In genomic region chr12:124494751-124495129, GRCh38 we compare ENCODE assay signal across 1 cellular context.
TF ChIP-seq lines count a peak whose summit lies in the region.

No MANE protein-coding gene starts in this region.

TF ChIP-seq in GM12878, 131 proteins besides CTCF, POLR2A, EP300 and RAD21:
- TF ChIP-seq PAX5 (IDR thresholded peaks at IDR 0.05; ENCODE audit: borderline replicate concordance, low read depth, low read length), result no peak
- no peak for TF ChIP-seq RCOR1 (conservative IDR thresholded peaks at IDR 0.05; ENCODE audit: low read depth, low read length)
- TF ChIP-seq, protein P1, sequence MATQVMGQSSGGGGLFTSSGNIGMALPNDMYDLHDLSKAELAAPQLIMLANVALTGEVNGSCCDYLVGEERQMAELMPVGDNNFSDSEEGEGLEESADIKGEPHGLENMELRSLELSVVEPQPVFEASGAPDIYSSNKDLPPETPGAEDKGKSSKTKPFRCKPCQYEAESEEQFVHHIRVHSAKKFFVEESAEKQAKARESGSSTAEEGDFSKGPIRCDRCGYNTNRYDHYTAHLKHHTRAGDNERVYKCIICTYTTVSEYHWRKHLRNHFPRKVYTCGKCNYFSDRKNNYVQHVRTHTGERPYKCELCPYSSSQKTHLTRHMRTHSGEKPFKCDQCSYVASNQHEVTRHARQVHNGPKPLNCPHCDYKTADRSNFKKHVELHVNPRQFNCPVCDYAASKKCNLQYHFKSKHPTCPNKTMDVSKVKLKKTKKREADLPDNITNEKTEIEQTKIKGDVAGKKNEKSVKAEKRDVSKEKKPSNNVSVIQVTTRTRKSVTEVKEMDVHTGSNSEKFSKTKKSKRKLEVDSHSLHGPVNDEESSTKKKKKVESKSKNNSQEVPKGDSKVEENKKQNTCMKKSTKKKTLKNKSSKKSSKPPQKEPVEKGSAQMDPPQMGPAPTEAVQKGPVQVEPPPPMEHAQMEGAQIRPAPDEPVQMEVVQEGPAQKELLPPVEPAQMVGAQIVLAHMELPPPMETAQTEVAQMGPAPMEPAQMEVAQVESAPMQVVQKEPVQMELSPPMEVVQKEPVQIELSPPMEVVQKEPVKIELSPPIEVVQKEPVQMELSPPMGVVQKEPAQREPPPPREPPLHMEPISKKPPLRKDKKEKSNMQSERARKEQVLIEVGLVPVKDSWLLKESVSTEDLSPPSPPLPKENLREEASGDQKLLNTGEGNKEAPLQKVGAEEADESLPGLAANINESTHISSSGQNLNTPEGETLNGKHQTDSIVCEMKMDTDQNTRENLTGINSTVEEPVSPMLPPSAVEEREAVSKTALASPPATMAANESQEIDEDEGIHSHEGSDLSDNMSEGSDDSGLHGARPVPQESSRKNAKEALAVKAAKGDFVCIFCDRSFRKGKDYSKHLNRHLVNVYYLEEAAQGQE (IDR thresholded peaks at IDR 0.05; ENCODE audit: low read depth, low read length), result no peak
- no peak for TF ChIP-seq IRF4 (IDR thresholded peaks at IDR 0.05; ENCODE audit: low read depth, low read length)
- TF ChIP-seq TARDBP (IDR thresholded peaks at IDR 0.05; ENCODE audit: borderline replicate concordance), result no peak
- TF ChIP-seq ZBTB33 (IDR thresholded peaks at IDR 0.05), result no peak
- TF ChIP-seq SP1 (IDR thresholded peaks at IDR 0.05; ENCODE audit: low read depth, low read length), result no peak
